In genomic region chr15:74656935-74657535, GRCh38 we compare ENCODE assay signal across 24 cellular contexts. TPM values are rescaled to one million over a fixed set of nuclear protein-coding genes. Genes with fewer than 3 reads are reported as not detected.
DNase-seq lines count a peak whose midpoint lies in the region; ATAC-seq and TF ChIP-seq lines count a peak whose summit lies in the region.
"Had no signal": no experiment of that assay in that cellular context is flagged by ENCODE, and none has a peak within 500 bp of the region (broad histone marks: within the 10 kb centered on the region; RNA-seq: fewer than 3 reads in every experiment).

No MANE protein-coding gene starts in this region.

- no peak overlapping the region for H3K4me3 ChIP-seq in dorsolateral prefrontal cortex
- H3K4me3 ChIP-seq: prostate gland, skin epidermis had no signal

- H3K9me3 Mint-ChIP-seq in T-helper 2 cell treated with Interferon-gamma antibody and Interleukin-4, amounts not matched to agents 5 μg/mL and 100 μg/mL, for 36 hours = no peaks in the 10 kb centered on the region
- H3K9me3 Mint-ChIP-seq in progenitor cell of endocrine pancreas (ENCODE audit: low read depth) = no peaks in the 10 kb centered on the region
- H3K9me3 Mint-ChIP-seq: activated naive CD4-positive, alpha-beta T cell treated with anti-CD3 and anti-CD28 coated beads for 36 hours; nephron progenitor cell; stimulated activated naive CD8-positive, alpha-beta T cell treated with anti-CD3 and anti-CD28 coated beads, Interleukin-15, Interleukin-2, amounts not matched to agents 100 ng/mL and 50 ng/mL, for 24 hours had no signal

- intact Hi-C loops in dorsolateral prefrontal cortex (cut with DNase I) = no loop called here

- peaks cover 5% of the 10 kb centered on the region for H3K36me3 Mint-ChIP-seq in T-helper 2 cell treated with Interferon-gamma antibody and Interleukin-4, amounts not matched to agents 5 μg/mL and 100 μg/mL, for 36 hours (ENCODE audit: low read depth)
- peaks cover 7% of the 10 kb centered on the region for H3K36me3 Mint-ChIP-seq in progenitor cell of endocrine pancreas (ENCODE audit: insufficient read depth)

- peaks cover 36% of the 10 kb centered on the region for H3K4me1 Mint-ChIP-seq in T-helper 2 cell treated with Interferon-gamma antibody and Interleukin-4, amounts not matched to agents 5 μg/mL and 100 μg/mL, for 36 hours (ENCODE audit: low read depth)
- peaks cover 2% of the 10 kb centered on the region for H3K4me1 Mint-ChIP-seq in progenitor cell of endocrine pancreas (ENCODE audit: low read depth)
- H3K4me1 Mint-ChIP-seq: nephron progenitor cell had no signal

- no peak for ATAC-seq in GM21515 (IDR thresholded peaks at IDR 0.05; ENCODE audit: unreplicated experiment)

- H3K27ac Mint-ChIP-seq in T-helper 2 cell treated with Interferon-gamma antibody and Interleukin-4, amounts not matched to agents 5 μg/mL and 100 μg/mL, for 36 hours = peak overlapping the region; percentile 72
- peak overlapping the region; percentile 56 for H3K27ac Mint-ChIP-seq in progenitor cell of endocrine pancreas
- H3K27ac Mint-ChIP-seq: activated naive CD4-positive, alpha-beta T cell treated with anti-CD3 and anti-CD28 coated beads for 36 hours; nephron progenitor cell; stimulated activated naive CD8-positive, alpha-beta T cell treated with anti-CD3 and anti-CD28 coated beads, Interleukin-15, Interleukin-2, amounts not matched to agents 100 ng/mL and 50 ng/mL, for 24 hours had no signal

- H3K4me3 Mint-ChIP-seq in T-helper 2 cell treated with Interferon-gamma antibody and Interleukin-4, amounts not matched to agents 5 μg/mL and 100 μg/mL, for 36 hours = peak overlapping the region; percentile 17
- H3K4me3 Mint-ChIP-seq in progenitor cell of endocrine pancreas (ENCODE audit: low read depth) = no peak overlapping the region
- H3K4me3 Mint-ChIP-seq: activated naive CD4-positive, alpha-beta T cell treated with anti-CD3 and anti-CD28 coated beads for 36 hours; nephron progenitor cell; stimulated activated naive CD8-positive, alpha-beta T cell treated with anti-CD3 and anti-CD28 coated beads, Interleukin-15, Interleukin-2, amounts not matched to agents 100 ng/mL and 50 ng/mL, for 24 hours had no signal

- H3K27me3 ChIP-seq in dorsolateral prefrontal cortex = no peaks in the 10 kb centered on the region
- H3K27me3 ChIP-seq: BE2C had no signal

- TF ChIP-seq CTCF in dorsolateral prefrontal cortex (IDR thresholded peaks at IDR 0.05 in 54 of 56, conservative IDR thresholded peaks at IDR 0.05 in 2 of 56; ENCODE audit: low read depth in 1 of 56, partially characterized antibody in 56 of 56) (no peak), progenitor cell of endocrine pancreas (IDR thresholded peaks at IDR 0.05; ENCODE audit: unreplicated experiment) (no peak)

- H3K27me3 Mint-ChIP-seq in T-helper 2 cell treated with Interferon-gamma antibody and Interleukin-4, amounts not matched to agents 5 μg/mL and 100 μg/mL, for 36 hours (ENCODE audit: low read depth) = no peaks in the 10 kb centered on the region
- no peaks in the 10 kb centered on the region for H3K27me3 Mint-ChIP-seq in progenitor cell of endocrine pancreas
- H3K27me3 Mint-ChIP-seq: stimulated activated naive CD8-positive, alpha-beta T cell treated with anti-CD3 and anti-CD28 coated beads, Interleukin-15, Interleukin-2, amounts not matched to agents 100 ng/mL and 50 ng/mL, for 24 hours had no signal

- H3K27ac ChIP-seq in dorsolateral prefrontal cortex = peak overlapping the region in 52 of 59 donors; percentile 6 to 86 (median 64)
- H3K27ac ChIP-seq: prostate gland, skin epidermis had no signal

- no peak for DNase-seq in T-helper 2 cell treated with Interferon-gamma antibody and Interleukin-4, amounts not matched to agents 5 μg/mL and 100 μg/mL, for 36 hours (ENCODE audit: low spot score)
- DNase-seq in T-helper 2 cell (no peak), NCI-H2171 treated with DMSO at 0.1 percent for 48 hours (lab: John Stamatoyannopoulos, UW) (peak; percentile 92), dorsolateral prefrontal cortex (peak in 1 of 10 donors; percentile 76), progenitor cell of endocrine pancreas (ENCODE audit: low spot score, unreplicated experiment) (no peak), NCI-H187 (lab: John Stamatoyannopoulos, UW) (no peak), SW480 (ENCODE audit: low spot score) (no peak)
- DNase-seq: 8988T; activated CD4-positive, alpha-beta T cell treated with anti-CD3 and anti-CD28 coated beads for 48 hours; activated naive CD4-positive, alpha-beta T cell treated with anti-CD3 and anti-CD28 coated beads for 36 hours; aorta; BE2C; Caco-2; HCEC 1CT; Kasumi-1; NCI-H1092; NCI-H2081 treated with DMSO at 0.1 percent for 48 hours; NCI-H510A; nephron progenitor cell; stimulated activated CD4-positive, alpha-beta T cell treated with anti-CD3 and anti-CD28 coated beads, Interleukin-4, amount 100 ng/mL, for 24 hours had no signal

RNA-seq across cellular contexts. Expression of gene EDC3, which starts 38.8 kb away (rescaled TPM):
- 10 to 100 TPM; 27.4 to 63.8 (median 38.5) TPM for total RNA-seq in dorsolateral prefrontal cortex
- total RNA-seq in progenitor cell of endocrine pancreas = 61.6 and 62.6 TPM in 2 replicates

RNA-seq across cellular contexts. Expression of gene CLK3, which starts 41.4 kb away (rescaled TPM):
- 10 to 100 TPM; 41.9 to 96.5 (median 63.3) TPM for total RNA-seq in dorsolateral prefrontal cortex
- total RNA-seq in progenitor cell of endocrine pancreas = 74.5 and 76.0 TPM in 2 replicates
